In the genomic region with DNA sequence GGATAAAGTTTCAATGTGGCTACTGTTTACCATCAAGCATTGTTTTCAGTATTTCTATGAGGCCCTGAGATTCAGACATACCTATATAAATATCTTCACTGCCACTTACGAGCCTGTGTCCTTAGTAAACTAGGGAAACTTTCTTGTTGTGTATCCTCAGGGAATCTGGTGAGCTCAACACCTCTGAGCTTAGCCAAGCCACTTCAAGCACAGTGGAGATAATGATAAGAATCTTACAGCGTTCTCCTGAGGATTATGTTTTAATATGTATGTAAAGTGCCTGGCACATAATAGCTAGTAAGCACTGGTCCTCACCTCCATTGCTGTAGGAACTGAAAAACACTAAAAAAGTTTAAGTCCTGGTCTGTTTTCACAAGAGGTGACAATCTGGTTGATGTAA, we compare ENCODE assay signal across 22 cellular contexts.
"Had no signal": no experiment of that assay in that cellular context is flagged by ENCODE, and none has a peak within 500 bp of the region (broad histone marks: within the 10 kb centered on the region; RNA-seq: fewer than 3 reads in every experiment).

No MANE protein-coding gene starts in this region.

- H3K27me3 ChIP-seq: colonic mucosa, esophagus muscularis mucosa, gastrocnemius medialis, heart left ventricle, heart right ventricle had no signal

- DNase-seq: colonic mucosa; cortex of kidney; dorsolateral prefrontal cortex; effector CD4-positive, alpha-beta T cell; effector CD8-positive, alpha-beta T cell; effector memory CD4-positive, alpha-beta T cell; effector memory CD8-positive, alpha-beta T cell; endodermal cell; erythroblast; esophagus squamous epithelium; foreskin keratinocyte; foreskin melanocyte; gastrocnemius medialis; glutamatergic neuron; head of caudate nucleus; heart left ventricle; heart right ventricle had no signal

- H3K4me3 ChIP-seq: colonic mucosa, coronary artery, dorsolateral prefrontal cortex, esophagus muscularis mucosa, esophagus squamous epithelium, gastrocnemius medialis, gastroesophageal sphincter, heart left ventricle, heart right ventricle had no signal

- H3K9me3 ChIP-seq: colonic mucosa, esophagus muscularis mucosa, esophagus squamous epithelium, gastrocnemius medialis, gastroesophageal sphincter, heart left ventricle, heart right ventricle had no signal

- H3K36me3 ChIP-seq: colonic mucosa, esophagus muscularis mucosa, esophagus squamous epithelium, gastrocnemius medialis, gastroesophageal sphincter, heart left ventricle had no signal

- H3K27ac ChIP-seq: colonic mucosa, coronary artery, dorsolateral prefrontal cortex, epithelial cell of prostate, esophagus muscularis mucosa, esophagus squamous epithelium, foreskin keratinocyte, gastrocnemius medialis, gastroesophageal sphincter, heart left ventricle, heart right ventricle had no signal

- ATAC-seq: effector memory CD8-positive, alpha-beta T cell; esophagus mucosa; gastrocnemius medialis; gastroesophageal sphincter; heart left ventricle; heart right ventricle had no signal

- H3K4me1 ChIP-seq: colonic mucosa, esophagus muscularis mucosa, esophagus squamous epithelium, foreskin keratinocyte, gastrocnemius medialis, gastroesophageal sphincter had no signal
